ENCODE assay signal across 10 cellular contexts in the genomic region with DNA sequence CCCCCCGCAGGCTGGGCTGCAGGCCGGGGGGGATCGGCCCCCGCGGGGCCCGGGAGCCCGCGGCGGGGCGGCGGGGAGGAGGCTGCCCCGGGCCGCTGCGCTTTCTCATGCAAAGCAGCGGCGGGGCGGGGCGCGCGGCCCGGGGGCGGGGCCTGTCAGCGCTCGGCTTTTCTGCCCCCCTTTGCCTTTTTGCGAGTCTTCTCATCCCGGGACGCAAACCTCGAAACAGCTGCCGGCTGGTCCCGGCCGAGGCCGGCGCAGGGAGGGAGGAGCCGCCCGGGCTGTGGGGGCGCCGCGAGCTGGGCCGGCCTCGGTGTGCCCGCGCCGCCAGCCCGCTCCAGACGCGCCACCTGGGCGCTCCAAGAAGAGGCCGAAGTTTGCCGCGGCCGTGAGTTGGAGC. TPM values are rescaled to one million over a fixed set of nuclear protein-coding genes. Genes with fewer than 3 reads are reported as not detected.
A peak's percentile ranks its signal among the peaks of the same experiment; 100 is the strongest.
DNase-seq lines count a peak whose midpoint lies in the region; ATAC-seq and TF ChIP-seq lines count a peak whose summit lies in the region.
"Had no signal": no experiment of that assay in that cellular context is flagged by ENCODE, and none has a peak within 500 bp of the region (broad histone marks: within the 10 kb centered on the region; RNA-seq: fewer than 3 reads in every experiment).

A gene with protein sequence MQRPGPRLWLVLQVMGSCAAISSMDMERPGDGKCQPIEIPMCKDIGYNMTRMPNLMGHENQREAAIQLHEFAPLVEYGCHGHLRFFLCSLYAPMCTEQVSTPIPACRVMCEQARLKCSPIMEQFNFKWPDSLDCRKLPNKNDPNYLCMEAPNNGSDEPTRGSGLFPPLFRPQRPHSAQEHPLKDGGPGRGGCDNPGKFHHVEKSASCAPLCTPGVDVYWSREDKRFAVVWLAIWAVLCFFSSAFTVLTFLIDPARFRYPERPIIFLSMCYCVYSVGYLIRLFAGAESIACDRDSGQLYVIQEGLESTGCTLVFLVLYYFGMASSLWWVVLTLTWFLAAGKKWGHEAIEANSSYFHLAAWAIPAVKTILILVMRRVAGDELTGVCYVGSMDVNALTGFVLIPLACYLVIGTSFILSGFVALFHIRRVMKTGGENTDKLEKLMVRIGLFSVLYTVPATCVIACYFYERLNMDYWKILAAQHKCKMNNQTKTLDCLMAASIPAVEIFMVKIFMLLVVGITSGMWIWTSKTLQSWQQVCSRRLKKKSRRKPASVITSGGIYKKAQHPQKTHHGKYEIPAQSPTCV (plus strand): TSS at position 198 of the 400 bp plus-strand sequence. CDS start 479 bp downstream, outside the sequence.

- peak; percentile 76 for DNase-seq in AG20443 (ENCODE audit: low spot score)
- DNase-seq in NT2/D1 (ENCODE audit: low read depth, low spot score): no peak
- peak; percentile 6 for DNase-seq in fibroblast of mammary gland (ENCODE audit: low read depth)
- DNase-seq in neuronal stem cell (ENCODE audit: low spot score): peak; percentile 77
- no peak for DNase-seq in dedifferentiated amniotic fluid mesenchymal stem cell (ENCODE audit: extremely low spot score)
- DNase-seq in NOMO-1 treated with DMSO at 0.1 percent for 48 hours (lab: John Stamatoyannopoulos, UW; ENCODE audit: unreplicated experiment): no peak
- no peak for DNase-seq in CD14-positive monocyte (ENCODE audit: low spot score)
- DNase-seq: brain microvascular endothelial cell had no signal

- peak within 1 kb of the TSS; percentile 81 for H2AK5ac ChIP-seq in neuronal stem cell (ENCODE audit: low read depth, low read length)

- H2BK5ac ChIP-seq in neuronal stem cell (ENCODE audit: low read length): peak within 1 kb of the TSS; percentile 77

- peak within 1 kb of the TSS; percentile 68 for H3K9ac ChIP-seq in NT2/D1 (ENCODE audit: insufficient read length, low read depth)
- peak within 1 kb of the TSS; percentile 81 for H3K9ac ChIP-seq in neuronal stem cell (ENCODE audit: low read depth, low read length, poor library complexity)

- no peak within 1 kb of the TSS for H3K4ac ChIP-seq in neuronal stem cell (ENCODE audit: low read length)

- ATAC-seq in HG03521 (IDR thresholded peaks at IDR 0.05; ENCODE audit: unreplicated experiment): no peak
- ATAC-seq: K562 had no signal

- H3K27ac ChIP-seq in neuronal stem cell (replicated peaks; ENCODE audit: low read length): no peak within 1 kb of the TSS
- H3K27ac ChIP-seq: brain microvascular endothelial cell had no signal

- intact Hi-C loops in CD14-positive monocyte (cut with micrococcal nuclease): no loop called here

- H3K27ac Mint-ChIP-seq in CD14-positive monocyte: no peak within 1 kb of the TSS

- H2AFZ ChIP-seq in neuronal stem cell (ENCODE audit: low read length): peak within 1 kb of the TSS; percentile 94

- no peaks in the 10 kb centered on the region for H3K4me1 Mint-ChIP-seq in CD14-positive monocyte

- H3K27me3 ChIP-seq in NT2/D1 (ENCODE audit: insufficient read depth, insufficient read length) (peaks cover 80% of the 10 kb centered on the region), neuronal stem cell (ENCODE audit: control insufficient read depth in 3 of 3, insufficient read depth in 3 of 3, low read depth in 1 of 3, low read length in 3 of 3) (peaks cover 0 to 83% (median 27%) of the 10 kb centered on the region in 3 experiments)

- H4K91ac ChIP-seq in neuronal stem cell (ENCODE audit: low read depth, low read length, poor library complexity): no peak within 1 kb of the TSS

- H2BK120ac ChIP-seq in neuronal stem cell (ENCODE audit: low read depth, low read length): no peak within 1 kb of the TSS

- no peaks in the 10 kb centered on the region for H3K79me1 ChIP-seq in neuronal stem cell (ENCODE audit: low read depth, low read length)

- H3K4me3 ChIP-seq in NT2/D1 (ENCODE audit: insufficient read length, low read depth): peak within 1 kb of the TSS; percentile 51
- no peak within 1 kb of the TSS for H3K4me3 ChIP-seq in fibroblast of mammary gland (ENCODE audit: control insufficient read depth, low read depth, low read length)
- peak within 1 kb of the TSS; percentile 76 to 80 for H3K4me3 ChIP-seq in neuronal stem cell (ENCODE audit: low read length in 2 of 2)
- H3K4me3 ChIP-seq: K562 had no signal

- H3K23ac ChIP-seq in neuronal stem cell (ENCODE audit: low read depth, low read length, poor library complexity): peak within 1 kb of the TSS; percentile 92

- WGBS in neuronal stem cell (ENCODE audit: extremely low coverage in 2 of 2, insufficient read length in 2 of 2, insufficient replicate concordance in 1 of 2), 2 donors: no CpG with 5 or more reads among the region's 51 CpGs

- H3K27me3 Mint-ChIP-seq in CD14-positive monocyte (ENCODE audit: low read depth in 3 of 3): peaks cover 31 to 49% (median 40%) of the 10 kb centered on the region in 3 donors

- TF ChIP-seq CTCF in fibroblast of mammary gland (conservative IDR thresholded peaks at IDR 0.05; ENCODE audit: control insufficient read depth, insufficient read depth, low read depth, low read length): no peak
- no peak for TF ChIP-seq CTCF in CD14-positive monocyte (IDR thresholded peaks at IDR 0.05)

- H2BK15ac ChIP-seq in neuronal stem cell (ENCODE audit: low read length): peak within 1 kb of the TSS; percentile 59

- peaks cover 2 to 3% of the 10 kb centered on the region in 2 donors for H3K36me3 Mint-ChIP-seq in CD14-positive monocyte

- H3K4me2 ChIP-seq in neuronal stem cell (ENCODE audit: insufficient read depth, low read length, poor library complexity, severe bottlenecking): peak within 1 kb of the TSS; percentile 89

- H3K4me1 ChIP-seq in NT2/D1 (ENCODE audit: insufficient read depth, insufficient read length) (peaks cover 11% of the 10 kb centered on the region), neuronal stem cell (ENCODE audit: control insufficient read depth in 2 of 2, insufficient read depth in 1 of 2, low read depth in 1 of 2, low read length in 2 of 2) (peaks cover 6 to 30% of the 10 kb centered on the region in 2 donors)

- H3K14ac ChIP-seq in neuronal stem cell (ENCODE audit: low read length): peak within 1 kb of the TSS; percentile 27

- H3K9me3 ChIP-seq in NT2/D1 (ENCODE audit: insufficient read depth, low read length): peaks cover 12% of the 10 kb centered on the region; the same call in 1 of the 2 replicates
- H3K9me3 ChIP-seq in neuronal stem cell (replicated peaks in 1 of 2; ENCODE audit: control insufficient read depth in 2 of 2, insufficient read depth in 1 of 2, low read depth in 1 of 2, low read length in 2 of 2): peaks cover 3 to 19% of the 10 kb centered on the region in 2 donors

- H4K8ac ChIP-seq in neuronal stem cell (ENCODE audit: low read depth, low read length): no peak within 1 kb of the TSS

- H3K18ac ChIP-seq in neuronal stem cell (ENCODE audit: low read length): peak within 1 kb of the TSS; percentile 91

- peaks cover 0 to 17% (median 6%) of the 10 kb centered on the region in 7 donors for H3K9me3 Mint-ChIP-seq in CD14-positive monocyte

- peaks cover 7% of the 10 kb centered on the region for H3K36me3 ChIP-seq in NT2/D1 (ENCODE audit: insufficient read depth, insufficient read length, low read length)
- H3K36me3 ChIP-seq in neuronal stem cell (replicated peaks in 1 of 2; ENCODE audit: control insufficient read depth in 2 of 2, insufficient read depth in 2 of 2, low read length in 2 of 2): peaks cover 0 to 22% of the 10 kb centered on the region in 2 donors
- H3K36me3 ChIP-seq: brain microvascular endothelial cell had no signal

- H3K4me3 Mint-ChIP-seq in CD14-positive monocyte: peak within 1 kb of the TSS in 1 of 2 donors; percentile 88

- no peak within 1 kb of the TSS for H2BK12ac ChIP-seq in neuronal stem cell (ENCODE audit: low read length)

RNA-seq across cellular contexts. Expression of the gene that starts here (rescaled TPM):
- 0.38 TPM for polyA plus RNA-seq in neuronal stem cell (2013, experiment 1 of 2)
- 0.36 TPM for polyA plus RNA-seq in neuronal stem cell (2013, experiment 2 of 2)
- not detected for polyA plus RNA-seq in CD14-positive monocyte
- polyA plus RNA-seq: K562 had no signal

Comparison
In these comparisons a context has a peak if more than half of its experiments do, and no peak if none do; other contexts are left out.
1. DNase-seq: peak in AG20443 (single experiment), fibroblast of mammary gland (single experiment) and neuronal stem cell (single experiment); none in NT2/D1 (single experiment), dedifferentiated amniotic fluid mesenchymal stem cell (single experiment), NOMO-1 treated with DMSO at 0.1 percent for 48 hours (single experiment) and CD14-positive monocyte (single experiment).